ENCODE assay signal across 8 cellular contexts in genomic region chr9:95131023-95131943, GRCh38.
A peak's percentile ranks its signal among the peaks of the same experiment; 100 is the strongest.
DNase-seq lines count a peak whose midpoint lies in the region; ATAC-seq and TF ChIP-seq lines count a peak whose summit lies in the region.

No MANE protein-coding gene starts in this region.

- DNase-seq in GM12865 (ENCODE audit: low read depth) (peak; percentile 43), NCI-H128 (lab: John Stamatoyannopoulos, UW; ENCODE audit: unreplicated experiment) (peak; percentile 49), T1000 (lab: John Stamatoyannopoulos, UW) (peak; percentile 48), iPS-NIHi11 (ENCODE audit: low spot score) (peak; percentile 73)
- DNase-seq in stimulated activated CD4-positive, alpha-beta T cell treated with anti-CD3 and anti-CD28 coated beads, Interleukin-12 subunit alpha, Interleukin-12 subunit beta, amount 100 ng/mL, for 4 hours, result peak; percentile 28

- peak overlapping the region; percentile 7 to 77 (median 54) for H3K27ac Mint-ChIP-seq in brain

- no peaks in the 10 kb centered on the region for H3K27me3 Mint-ChIP-seq in brain

- peak overlapping the region; percentile 11 to 37 (median 20) for H3K4me3 Mint-ChIP-seq in brain

- no peaks in the 10 kb centered on the region for H3K9me3 Mint-ChIP-seq in brain

- no peak for ATAC-seq in GM21737 (IDR thresholded peaks at IDR 0.05; ENCODE audit: unreplicated experiment)
- ATAC-seq in HG03520 (IDR thresholded peaks at IDR 0.05; ENCODE audit: unreplicated experiment), result no peak

- H3K4me3 ChIP-seq in GM12865 (ENCODE audit: low read depth, low read length), result no peak overlapping the region

- peaks cover 60% of the 10 kb centered on the region for H3K4me1 Mint-ChIP-seq in brain

- no peaks in the 10 kb centered on the region for H3K36me3 Mint-ChIP-seq in brain

- TF ChIP-seq CTCF in GM12865 (IDR thresholded peaks at IDR 0.05; ENCODE audit: insufficient read depth, low read depth, low read length, missing control alignments), result peak; percentile 74
- TF ChIP-seq CTCF in brain (conservative IDR thresholded peaks at IDR 0.05), result peak; percentile 89 to 91
